ENCODE assay signal across 18 cellular contexts in the genomic region with DNA sequence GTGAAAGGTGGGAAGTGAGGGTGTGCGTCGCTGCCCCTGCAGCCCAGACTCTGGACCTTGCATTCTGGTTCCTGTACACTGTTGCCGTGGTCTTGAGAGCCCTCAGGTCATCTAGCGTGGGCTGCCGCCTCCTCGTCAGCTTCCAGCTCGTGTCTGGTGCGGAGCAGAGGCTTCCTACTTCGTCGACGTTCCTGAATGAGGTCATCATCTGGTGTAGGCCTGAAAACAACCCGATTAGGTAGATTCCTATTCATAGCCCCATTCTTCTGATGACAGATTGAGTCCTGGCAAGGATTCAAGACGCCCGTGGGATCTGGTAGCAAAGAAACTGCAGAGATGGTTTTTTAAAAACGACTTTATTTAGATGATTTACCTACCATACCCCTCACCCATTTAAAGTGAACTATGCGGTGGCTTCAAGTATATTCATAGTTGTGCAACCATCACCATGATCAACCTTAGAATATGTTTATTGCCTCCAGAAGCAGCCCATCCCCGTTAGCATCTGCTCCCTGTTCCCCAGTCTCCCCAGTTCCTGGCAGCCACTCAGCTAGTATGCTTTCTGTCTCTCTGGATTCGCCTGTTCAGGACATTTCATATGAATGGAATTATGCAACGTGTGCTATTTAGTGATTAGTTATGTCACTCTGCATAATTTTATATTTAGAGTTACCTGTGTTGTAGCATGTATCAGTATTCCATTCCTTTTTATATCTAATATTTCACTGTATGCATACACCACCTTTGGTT. TPM values are rescaled to one million over a fixed set of nuclear protein-coding genes. Genes with fewer than 3 reads are reported as not detected.
DNase-seq lines count a peak whose midpoint lies in the region; ATAC-seq, FAIRE-seq and TF ChIP-seq lines count a peak whose summit lies in the region.
"Had no signal": no experiment of that assay in that cellular context is flagged by ENCODE, and none has a peak within 500 bp of the region (broad histone marks: within the 10 kb centered on the region; RNA-seq: fewer than 3 reads in every experiment).

No MANE protein-coding gene starts in this region.

- WGBS in mesodermal cell (ENCODE audit: insufficient coverage in 2 of 2), 2 experiments, result 90 to 98% methylated on average over 14 to 17 of the region's 19 CpGs

- H3K4me3 Mint-ChIP-seq in natural killer cell (no peak overlapping the region), chondrocyte (ENCODE audit: unreplicated experiment) (no peak overlapping the region)
- H3K4me3 Mint-ChIP-seq in natural killer cell treated with Interleukin-12 subunit alpha and Interleukin-12 subunit beta and Interleukin-15 and Interleukin-18, amount 100 ng/mL, for 72 hours, result no peak overlapping the region
- H3K4me3 Mint-ChIP-seq: IgD-negative memory B cell, memory B cell had no signal

- no peaks in the 10 kb centered on the region for H3K27me3 Mint-ChIP-seq in natural killer cell (ENCODE audit: low read depth in 2 of 2)
- H3K27me3 Mint-ChIP-seq in natural killer cell treated with Interleukin-12 subunit alpha and Interleukin-12 subunit beta and Interleukin-15 and Interleukin-18, amount 100 ng/mL, for 72 hours, result no peaks in the 10 kb centered on the region
- H3K27me3 Mint-ChIP-seq in chondrocyte (ENCODE audit: low read depth), result no peaks in the 10 kb centered on the region
- H3K27me3 Mint-ChIP-seq: IgD-negative memory B cell, memory B cell had no signal

- no peak for FAIRE-seq in D721Med (lab: Jason Lieb, UNC)

- TF ChIP-seq CTCF in natural killer cell (IDR thresholded peaks at IDR 0.05) (no peak), chondrocyte (IDR thresholded peaks at IDR 0.05) (no peak), D721Med (IDR thresholded peaks at IDR 0.05; ENCODE audit: insufficient read depth, missing control alignments) (no peak)

- H3K9me3 ChIP-seq in mesodermal cell (ENCODE audit: control insufficient read depth, low read length), result no peaks in the 10 kb centered on the region
- H3K9me3 ChIP-seq: HAP-1, SJSA1 had no signal

- peaks cover 64% of the 10 kb centered on the region for H3K36me3 ChIP-seq in mesodermal cell (ENCODE audit: control insufficient read depth, insufficient read depth, low read length)

- peaks cover 29% of the 10 kb centered on the region for H3K4me1 ChIP-seq in mesodermal cell (ENCODE audit: control insufficient read depth, insufficient read depth, low read length, poor library complexity, severe bottlenecking)
- H3K4me1 ChIP-seq: HAP-1, parathyroid adenoma had no signal

- H3K4me1 Mint-ChIP-seq in natural killer cell (peaks cover 24 to 32% of the 10 kb centered on the region in 2 donors), chondrocyte (ENCODE audit: low read depth) (peaks cover 28% of the 10 kb centered on the region)
- peaks cover 31 to 32% of the 10 kb centered on the region in 2 donors for H3K4me1 Mint-ChIP-seq in natural killer cell treated with Interleukin-12 subunit alpha and Interleukin-12 subunit beta and Interleukin-15 and Interleukin-18, amount 100 ng/mL, for 72 hours (ENCODE audit: low read depth in 2 of 2)

- H3K9me3 Mint-ChIP-seq in natural killer cell (no peaks in the 10 kb centered on the region), chondrocyte (ENCODE audit: low read depth) (no peaks in the 10 kb centered on the region)
- H3K9me3 Mint-ChIP-seq in natural killer cell treated with Interleukin-12 subunit alpha and Interleukin-12 subunit beta and Interleukin-15 and Interleukin-18, amount 100 ng/mL, for 72 hours, result no peaks in the 10 kb centered on the region
- H3K9me3 Mint-ChIP-seq: IgD-negative memory B cell, memory B cell had no signal

- ATAC-seq in natural killer cell, result peak in 1 of 3 donors; percentile 3
- ATAC-seq in natural killer cell treated with Interleukin-12 subunit alpha and Interleukin-12 subunit beta and Interleukin-15 and Interleukin-18, amount 100 ng/mL, for 72 hours, result no peak
- no peak for ATAC-seq in GM21390 (IDR thresholded peaks at IDR 0.05; ENCODE audit: unreplicated experiment)
- ATAC-seq in GM21367 (IDR thresholded peaks at IDR 0.05; ENCODE audit: unreplicated experiment), result no peak

- no peak overlapping the region for H3K4me3 ChIP-seq in mesodermal cell (ENCODE audit: extremely low read depth, insufficient read depth, low read length, poor library complexity, severe bottlenecking)
- H3K4me3 ChIP-seq: coronary artery, HAP-1, SJSA1 had no signal

- H3K27ac ChIP-seq in mesodermal cell (ENCODE audit: low read depth, low read length, severe bottlenecking), result peak overlapping the region; percentile 57
- H3K27ac ChIP-seq: coronary artery, parathyroid adenoma, SJSA1 had no signal

- H3K27ac Mint-ChIP-seq in natural killer cell, result peak overlapping the region; percentile 18 to 61
- H3K27ac Mint-ChIP-seq in natural killer cell treated with Interleukin-12 subunit alpha and Interleukin-12 subunit beta and Interleukin-15 and Interleukin-18, amount 100 ng/mL, for 72 hours, result peak overlapping the region in 1 of 2 donors; percentile 31
- H3K27ac Mint-ChIP-seq in chondrocyte (ENCODE audit: unreplicated experiment), result peak overlapping the region; percentile 78

- no peak for DNase-seq in natural killer cell
- no peak for DNase-seq in natural killer cell treated with Interleukin-12 subunit alpha and Interleukin-12 subunit beta and Interleukin-15 and Interleukin-18, amount 100 ng/mL, for 72 hours (ENCODE audit: low spot score)
- no peak for DNase-seq in chondrocyte (ENCODE audit: low spot score)
- no peak for DNase-seq in activated gamma-delta T cell (lab: John Stamatoyannopoulos, UW)
- DNase-seq in D721Med (ENCODE audit: insufficient read length, low spot score), result no peak
- DNase-seq: DMS53; NCI-H1048; NCI-H2227 treated with DMSO at 0.1 percent for 48 hours; stimulated activated CD4-positive, alpha-beta T cell treated with anti-CD3 and anti-CD28 coated beads, Interleukin-12 subunit alpha, Interleukin-12 subunit beta, amount 100 ng/mL, for 4 hours had no signal

- H3K36me3 Mint-ChIP-seq in natural killer cell (no peaks in the 10 kb centered on the region), chondrocyte (ENCODE audit: low read depth) (peaks cover 3% of the 10 kb centered on the region)
- no peaks in the 10 kb centered on the region for H3K36me3 Mint-ChIP-seq in natural killer cell treated with Interleukin-12 subunit alpha and Interleukin-12 subunit beta and Interleukin-15 and Interleukin-18, amount 100 ng/mL, for 72 hours

- intact Hi-C loops in natural killer cell (cut with micrococcal nuclease), result no loop called here

RNA-seq across cellular contexts. Expression of a gene that starts 13.8 kb away (rescaled TPM):
- total RNA-seq in natural killer cell (10 to 100 TPM in 2 of 3 donors, 1 to 10 TPM in 1; 6.8 to 14.0 (median 12.0) TPM), chondrocyte (23.5 to 28.4 TPM (median 27.1 TPM) in 3 replicates)
- total RNA-seq in natural killer cell treated with Interleukin-12 subunit alpha and Interleukin-12 subunit beta and Interleukin-15 and Interleukin-18, amount 100 ng/mL, for 72 hours, result 10 to 100 TPM; 20.7 to 31.9 TPM
- polyA plus RNA-seq in mesodermal cell (2013, experiment 1 of 2), result 20.5 TPM
- 17.9 TPM for polyA plus RNA-seq in mesodermal cell (2013, experiment 2 of 2)
